Comparison of ENCODE assay signal across 13 cellular contexts in the genomic region with DNA sequence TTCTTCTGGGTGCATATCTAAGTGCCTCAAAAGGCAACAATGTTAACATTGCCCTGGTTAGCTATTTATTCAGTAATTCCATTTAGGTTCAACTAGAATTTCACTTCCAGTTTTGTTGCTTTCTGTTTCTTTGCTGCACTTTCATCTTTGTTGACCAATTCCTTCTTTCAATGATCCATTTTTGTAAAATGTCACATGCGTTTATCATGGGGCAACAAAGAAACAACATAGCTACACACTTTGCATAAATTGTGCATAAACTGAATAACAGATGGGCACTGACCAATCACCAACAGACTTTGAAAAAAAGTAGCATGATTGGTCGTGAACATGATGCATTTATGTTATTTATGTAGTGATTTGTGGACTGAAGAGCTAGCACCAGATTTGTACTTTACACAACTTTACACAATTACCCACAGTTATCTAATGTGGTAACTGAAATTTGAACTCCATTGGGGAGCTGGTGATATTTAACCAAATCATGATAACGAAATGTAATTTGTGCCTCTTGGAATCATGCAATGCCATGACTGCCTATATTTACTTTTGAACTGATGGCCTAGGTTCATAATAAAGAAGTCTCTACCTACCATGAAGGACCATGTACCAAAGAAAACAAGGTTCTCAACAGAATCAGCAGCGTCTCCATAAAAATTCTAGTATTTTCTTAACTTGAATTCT. TPM values are rescaled to one million over a fixed set of nuclear protein-coding genes. Genes with fewer than 3 reads are reported as not detected.
DNase-seq lines count a peak whose midpoint lies in the region; ATAC-seq and TF ChIP-seq lines count a peak whose summit lies in the region.
"Had no signal": no experiment of that assay in that cellular context is flagged by ENCODE, and none has a peak within 500 bp of the region (broad histone marks: within the 10 kb centered on the region; RNA-seq: fewer than 3 reads in every experiment).

No MANE protein-coding gene starts in this region.

- no peak overlapping the region for H3K4me3 Mint-ChIP-seq in stimulated activated memory B cell treated with anti-CD40 and anti-IgM and Interleukin-4, amounts not matched to agents 10 μg/mL and 1 μg/mL and 100 μg/mL, for 72 hours
- H3K4me3 Mint-ChIP-seq in activated CD4-positive, alpha-beta memory T cell treated with anti-CD3 and anti-CD28 coated beads for 36 hours = no peak overlapping the region
- H3K4me3 Mint-ChIP-seq: HFFc6, WTC11 had no signal

- no peak for TF ChIP-seq RAD21 in HCT116 (IDR thresholded peaks at IDR 0.05; ENCODE audit: low read depth)

- no peaks in the 10 kb centered on the region for H3K9me3 Mint-ChIP-seq in stimulated activated memory B cell treated with anti-CD40 and anti-IgM and Interleukin-4, amounts not matched to agents 10 μg/mL and 1 μg/mL and 100 μg/mL, for 72 hours
- no peaks in the 10 kb centered on the region for H3K9me3 Mint-ChIP-seq in activated CD4-positive, alpha-beta memory T cell treated with anti-CD3 and anti-CD28 coated beads for 36 hours
- H3K9me3 Mint-ChIP-seq: HFFc6 had no signal

- 79 to 84% methylated on average over 4 of the region's 4 CpGs for WGBS in aorta, 2 donors

- H3K9ac ChIP-seq in HCT116 (ENCODE audit: low read length) = no peak overlapping the region
- H3K9ac ChIP-seq: parathyroid adenoma had no signal

- RAD21 ChIA-PET in HCT116 (lab: Charles Lee; ENCODE audit: low non-redundant PET in 1 of 2, low total read pairs in 2 of 2, uncharacterized antibody in 2 of 2, unreplicated experiment in 2 of 2) = no interaction called here

- H3K4me3 ChIP-seq in HCT116 (replicated peaks in 1 of 2; ENCODE audit: low read depth in 1 of 2, low read length in 2 of 2) (no peak overlapping the region), aorta (ENCODE audit: low read length in 2 of 2) (no peak overlapping the region)

- H3K9me2 ChIP-seq in HCT116 (ENCODE audit: insufficient read depth) = no peaks in the 10 kb centered on the region

- POLR2A ChIA-PET in HCT116 (lab: Charles Lee) = no interaction called here
- POLR2A ChIA-PET in activated CD4-positive, alpha-beta memory T cell treated with anti-CD3 and anti-CD28 coated beads for 36 hours (lab: Charles Lee) = no interaction called here

- no peak for DNase-seq in HCT116 (ENCODE audit: low read depth, low spot score)
- DNase-seq in OCI-M2 (lab: John Stamatoyannopoulos, UW; ENCODE audit: unreplicated experiment) = no peak
- DNase-seq in aorta = no peak
- no peak for DNase-seq in activated CD4-positive, alpha-beta memory T cell treated with anti-CD3 and anti-CD28 coated beads for 36 hours
- DNase-seq: HFFc6; NCI-H446; SHP77 treated with DMSO at 0.1 percent for 48 hours; stimulated activated naive CD8-positive, alpha-beta T cell treated with anti-CD3 and anti-CD28 coated beads, Interleukin-15, Interleukin-2, amounts not matched to agents 100 U/mL and 50 U/mL, for 24 hours had no signal

- ATAC-seq in GM19351 (IDR thresholded peaks at IDR 0.05; ENCODE audit: unreplicated experiment) (peak; percentile 49), HCT116 (no peak), HG03280 (IDR thresholded peaks at IDR 0.05; ENCODE audit: unreplicated experiment) (peak; percentile 62), aorta (ENCODE audit: low FRiP score) (no peak)
- peak; percentile 27 for ATAC-seq in stimulated activated memory B cell treated with anti-CD40 and anti-IgM and Interleukin-4, amounts not matched to agents 10 μg/mL and 1 μg/mL and 100 μg/mL, for 72 hours
- ATAC-seq: stimulated activated naive CD8-positive, alpha-beta T cell treated with anti-CD3 and anti-CD28 coated beads, Interleukin-15, Interleukin-2, amounts not matched to agents 100 U/mL and 50 U/mL, for 24 hours; WTC11 had no signal

- H3K4me1 ChIP-seq in HCT116 (ENCODE audit: control insufficient read depth in 1 of 2, insufficient read depth in 2 of 2, low read length in 2 of 2) (no peaks in the 10 kb centered on the region; a peak in 2 of 4 replicates), aorta (ENCODE audit: control insufficient read depth in 1 of 2, insufficient read depth in 2 of 2, low read length in 2 of 2) (no peaks in the 10 kb centered on the region)
- H3K4me1 ChIP-seq: parathyroid adenoma had no signal

- peaks cover 5% of the 10 kb centered on the region for H3K4me1 Mint-ChIP-seq in stimulated activated memory B cell treated with anti-CD40 and anti-IgM and Interleukin-4, amounts not matched to agents 10 μg/mL and 1 μg/mL and 100 μg/mL, for 72 hours
- H3K4me1 Mint-ChIP-seq in activated CD4-positive, alpha-beta memory T cell treated with anti-CD3 and anti-CD28 coated beads for 36 hours (ENCODE audit: low read depth) = no peaks in the 10 kb centered on the region
- H3K4me1 Mint-ChIP-seq: WTC11 had no signal

- no TSS peak for BruUV-seq in HCT116 (replicated peaks; lab: Mats Ljungman, UMichigan)

- H2AFZ ChIP-seq in HCT116 (ENCODE audit: low read depth, low read length, poor library complexity, severe bottlenecking) = peak overlapping the region; percentile 19
- H2AFZ ChIP-seq: parathyroid adenoma had no signal

- H3K27me3 ChIP-seq in HCT116 (ENCODE audit: insufficient read depth, low read length) (no peaks in the 10 kb centered on the region), aorta (ENCODE audit: control insufficient read depth in 1 of 2, insufficient read depth in 2 of 2, low read length in 1 of 2) (no peaks in the 10 kb centered on the region)

- no peak overlapping the region for H3K4me2 ChIP-seq in HCT116 (ENCODE audit: low read length)

- no peaks in the 10 kb centered on the region for H3K79me2 ChIP-seq in HCT116 (ENCODE audit: insufficient read depth, low read length)
- H3K79me2 ChIP-seq: parathyroid adenoma had no signal

- H3K27ac ChIP-seq in HCT116 (ENCODE audit: low read depth, low read length) (no peak overlapping the region), aorta (ENCODE audit: low read depth in 1 of 2, low read length in 2 of 2) (no peak overlapping the region)
- H3K27ac ChIP-seq: parathyroid adenoma had no signal

- intact Hi-C loops in HCT116 (cut with micrococcal nuclease) = loop anchor here (5.0 kb wide), 2 partner anchors 197 to 1152 kb away; no protein-coding TSS in a partner anchor
- intact Hi-C loops in aorta (cut with DNase I) = loop anchor here in 1 of 2 donors (5.0 kb wide), 1 partner anchor 392 kb away; no protein-coding TSS in a partner anchor
- intact Hi-C loops in activated CD4-positive, alpha-beta memory T cell treated with anti-CD3 and anti-CD28 coated beads for 36 hours (cut with micrococcal nuclease) = no loop called here

- no peaks in the 10 kb centered on the region for H3K36me3 Mint-ChIP-seq in stimulated activated memory B cell treated with anti-CD40 and anti-IgM and Interleukin-4, amounts not matched to agents 10 μg/mL and 1 μg/mL and 100 μg/mL, for 72 hours
- no peaks in the 10 kb centered on the region for H3K36me3 Mint-ChIP-seq in activated CD4-positive, alpha-beta memory T cell treated with anti-CD3 and anti-CD28 coated beads for 36 hours
- H3K36me3 Mint-ChIP-seq: WTC11 had no signal

- H3K27ac Mint-ChIP-seq in stimulated activated memory B cell treated with anti-CD40 and anti-IgM and Interleukin-4, amounts not matched to agents 10 μg/mL and 1 μg/mL and 100 μg/mL, for 72 hours = no peak overlapping the region
- no peak overlapping the region for H3K27ac Mint-ChIP-seq in activated CD4-positive, alpha-beta memory T cell treated with anti-CD3 and anti-CD28 coated beads for 36 hours
- H3K27ac Mint-ChIP-seq: HFFc6, WTC11 had no signal

- no peak for TF ChIP-seq CTCF in HCT116 (IDR thresholded peaks at IDR 0.05 in 2 of 3, conservative IDR thresholded peaks at IDR 0.05 in 1 of 3; ENCODE audit: borderline replicate concordance in 1 of 3, insufficient read depth in 1 of 3, low read depth in 2 of 3, low read length in 2 of 3)

- CTCF ChIA-PET in HCT116 (lab: Charles Lee) = interaction anchor here (0.8 to 4.5 kb wide), 4 partner anchors 9 to 214 kb away, joined by 3 to 130 read pairs (median 21); partner anchors contain the start of gene CPOX
- CTCF ChIA-PET in activated CD4-positive, alpha-beta memory T cell treated with anti-CD3 and anti-CD28 coated beads for 36 hours (lab: Charles Lee) = interaction anchor here (1.4 to 6.5 kb wide), 5 partner anchors 10 to 559 kb away, joined by 3 to 78 read pairs (median 3); no protein-coding TSS in a partner anchor

- H3K36me3 ChIP-seq in HCT116 (ENCODE audit: control insufficient read depth in 1 of 2, insufficient read depth in 2 of 2, low read length in 2 of 2) (no peaks in the 10 kb centered on the region), aorta (ENCODE audit: control insufficient read depth in 1 of 2, insufficient read depth in 2 of 2, low read length in 1 of 2) (no peaks in the 10 kb centered on the region)

- TF ChIP-seq POLR2A in HCT116 (IDR thresholded peaks at IDR 0.05; ENCODE audit: borderline replicate concordance, extremely low read depth, insufficient read depth, insufficient read length) = no peak

- peaks cover 8% of the 10 kb centered on the region for H3K27me3 Mint-ChIP-seq in stimulated activated memory B cell treated with anti-CD40 and anti-IgM and Interleukin-4, amounts not matched to agents 10 μg/mL and 1 μg/mL and 100 μg/mL, for 72 hours
- H3K27me3 Mint-ChIP-seq in activated CD4-positive, alpha-beta memory T cell treated with anti-CD3 and anti-CD28 coated beads for 36 hours = peaks cover 6% of the 10 kb centered on the region

- H3K9me3 ChIP-seq in HCT116 (ENCODE audit: control insufficient read depth in 1 of 2, insufficient read depth in 1 of 2, low read depth in 1 of 2, low read length in 2 of 2) (no peaks in the 10 kb centered on the region), aorta (ENCODE audit: control insufficient read depth, low read length) (no peaks in the 10 kb centered on the region)

- H4K20me1 ChIP-seq in HCT116 (ENCODE audit: insufficient read depth) = no peaks in the 10 kb centered on the region

TF ChIP-seq in HCT116, 20 proteins besides CTCF, POLR2A, EP300 and RAD21 (continues in another document):
- no peak for TF ChIP-seq POLR2AphosphoS5 (IDR thresholded peaks at IDR 0.05; ENCODE audit: low read depth, low read length)
- no peak for TF ChIP-seq CEBPB (IDR thresholded peaks at IDR 0.05; ENCODE audit: low read depth)
- no peak for TF ChIP-seq TCF7L2 (IDR thresholded peaks at IDR 0.05; ENCODE audit: borderline replicate concordance, extremely low read depth, insufficient read depth, insufficient read length)

RNA-seq across cellular contexts. Expression of gene CPOX, which starts 7.1 kb away (rescaled TPM):
- total RNA-seq in HCT116 (2021; ENCODE audit: unreplicated experiment) (353 TPM), aorta (10 to 100 TPM; 10.8 to 19.4 TPM)
- 117 and 129 TPM in 2 replicates for polyA plus RNA-seq in HCT116 (2012)
- polyA plus RNA-seq in aorta = 10 to 100 TPM in 1 of 2 donors, 1 to 10 TPM in 1; 9.5 to 14.9 TPM
- total RNA-seq in activated CD4-positive, alpha-beta memory T cell treated with anti-CD3 and anti-CD28 coated beads for 36 hours = 10 to 100 TPM; 36.0 to 39.2 TPM

Comparison
In these comparisons a context has a peak if more than half of its experiments do, and no peak if none do; other contexts are left out.
1. ATAC-seq: peak in GM19351 (single experiment), HG03280 (single experiment) and stimulated activated memory B cell treated with anti-CD40 and anti-IgM and Interleukin-4, amounts not matched to agents 10 μg/mL and 1 μg/mL and 100 μg/mL, for 72 hours (single experiment); none in HCT116 (single experiment) and aorta (single experiment).